In genomic region chr17:37137070-37137610, GRCh38 we compare ENCODE assay signal across 21 cellular contexts.
"Had no signal": no experiment of that assay in that cellular context is flagged by ENCODE, and none has a peak within 500 bp of the region (broad histone marks: within the 10 kb centered on the region; RNA-seq: fewer than 3 reads in every experiment).

No MANE protein-coding gene starts in this region.

- H3K4me3 ChIP-seq: ascending aorta, esophagus squamous epithelium, left ventricle myocardium inferior, psoas muscle, skin epidermis, tibial nerve, uterus had no signal

- H3K9me3 ChIP-seq: ascending aorta, esophagus squamous epithelium, left ventricle myocardium inferior, psoas muscle, tibial nerve, uterus had no signal

- H3K4me3 Mint-ChIP-seq: activated naive CD4-positive, alpha-beta T cell treated with anti-CD3 and anti-CD28 coated beads, Interleukin-2, amount 50 U/mL, for 24 hours; stimulated activated naive CD8-positive, alpha-beta T cell treated with anti-CD3 and anti-CD28 coated beads, Interleukin-15, Interleukin-2, amounts not matched to agents 100 ng/mL and 50 ng/mL, for 24 hours had no signal

- H3K27ac ChIP-seq: ascending aorta, esophagus squamous epithelium, left ventricle myocardium inferior, psoas muscle, skin epidermis, tibial nerve, uterus had no signal

- DNase-seq: activated CD4-positive, CD25-positive, alpha-beta regulatory T cell treated with anti-CD3 and anti-CD28 coated beads, Interleukin-2, amount 50 U/mL, for 72 hours; activated CD8-positive, alpha-beta memory T cell treated with anti-CD3 and anti-CD28 coated beads for 24 hours; activated CD8-positive, alpha-beta memory T cell treated with anti-CD3 and anti-CD28 coated beads, Interleukin-2, amount 50 U/mL, for 48 hours; activated gamma-delta T cell; activated T-cell treated with anti-CD3 and anti-CD28 coated beads, Interleukin-2, amount 50 U/mL, for 48 hours; cerebellar nuclear complex; dermis blood vessel endothelial cell; effector memory CD4-positive, alpha-beta T cell; esophagus squamous epithelium; hypothalamus; kidney glomerular epithelial cell; left ventricle myocardium inferior; mammary epithelial cell; psoas muscle; right cardiac atrium; uterus had no signal

- H3K36me3 ChIP-seq: ascending aorta, left ventricle myocardium inferior, uterus had no signal

- H3K27me3 Mint-ChIP-seq: activated naive CD4-positive, alpha-beta T cell treated with anti-CD3 and anti-CD28 coated beads, Interleukin-2, amount 50 U/mL, for 24 hours; stimulated activated naive CD8-positive, alpha-beta T cell treated with anti-CD3 and anti-CD28 coated beads, Interleukin-15, Interleukin-2, amounts not matched to agents 100 ng/mL and 50 ng/mL, for 24 hours had no signal

- H3K9me3 Mint-ChIP-seq: activated naive CD4-positive, alpha-beta T cell treated with anti-CD3 and anti-CD28 coated beads, Interleukin-2, amount 50 U/mL, for 24 hours; stimulated activated naive CD8-positive, alpha-beta T cell treated with anti-CD3 and anti-CD28 coated beads, Interleukin-15, Interleukin-2, amounts not matched to agents 100 ng/mL and 50 ng/mL, for 24 hours had no signal

- ATAC-seq: psoas muscle, right cardiac atrium had no signal

- H3K4me1 ChIP-seq: ascending aorta, esophagus squamous epithelium, left ventricle myocardium inferior, psoas muscle, tibial nerve, uterus had no signal

- H3K27ac Mint-ChIP-seq: activated naive CD4-positive, alpha-beta T cell treated with anti-CD3 and anti-CD28 coated beads, Interleukin-2, amount 50 U/mL, for 24 hours; stimulated activated naive CD8-positive, alpha-beta T cell treated with anti-CD3 and anti-CD28 coated beads, Interleukin-15, Interleukin-2, amounts not matched to agents 100 ng/mL and 50 ng/mL, for 24 hours had no signal

- H3K27me3 ChIP-seq: ascending aorta, esophagus squamous epithelium, tibial nerve, uterus had no signal

- H3K4me1 Mint-ChIP-seq: activated naive CD4-positive, alpha-beta T cell treated with anti-CD3 and anti-CD28 coated beads, Interleukin-2, amount 50 U/mL, for 24 hours had no signal
